ENCODE assay signal across 19 cellular contexts in the genomic region with DNA sequence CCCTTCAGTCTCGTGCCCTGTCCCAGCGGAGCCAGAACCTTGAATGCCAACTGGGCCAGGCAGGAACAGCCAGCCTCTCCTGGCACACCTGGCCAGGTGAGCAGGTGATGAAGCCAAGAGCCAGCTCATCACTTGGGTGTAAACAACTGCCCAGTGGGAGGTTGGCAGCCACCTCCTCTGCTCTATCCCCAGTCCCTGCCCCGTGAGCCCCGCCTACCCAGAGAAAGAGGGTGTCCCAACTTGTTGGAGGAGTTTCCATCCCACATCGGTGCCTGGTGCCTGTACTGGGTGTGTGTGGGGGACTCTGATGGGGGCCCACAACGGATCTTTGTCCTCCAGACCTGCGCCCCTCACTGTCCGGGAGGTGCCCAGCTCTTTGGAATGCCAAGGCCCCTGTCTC. TPM values are rescaled to one million over a fixed set of nuclear protein-coding genes. Genes with fewer than 3 reads are reported as not detected.
DNase-seq lines count a peak whose midpoint lies in the region; ATAC-seq, FAIRE-seq and TF ChIP-seq lines count a peak whose summit lies in the region.
"Had no signal": no experiment of that assay in that cellular context is flagged by ENCODE, and none has a peak within 500 bp of the region (broad histone marks: within the 10 kb centered on the region; RNA-seq: fewer than 3 reads in every experiment).

No MANE protein-coding gene starts in this region.

- TF ChIP-seq CTCF in body of pancreas (IDR thresholded peaks at IDR 0.05) (no peak), kidney (IDR thresholded peaks at IDR 0.05; ENCODE audit: borderline replicate concordance, extremely low read depth, insufficient read depth) (no peak)

- H3K9me3 ChIP-seq in body of pancreas (no peaks in the 10 kb centered on the region), kidney (ENCODE audit: control insufficient read depth in 1 of 2, low read length in 2 of 2) (no peaks in the 10 kb centered on the region)
- H3K9me3 ChIP-seq: right atrium auricular region, testis had no signal

- TF ChIP-seq POLR2A in body of pancreas (IDR thresholded peaks at IDR 0.05) = no peak

- FAIRE-seq in kidney (lab: Jason Lieb, UNC) = no peak

- H3K27ac ChIP-seq in body of pancreas (peak overlapping the region in 1 of 4 donors; percentile 1), kidney (ENCODE audit: low read depth in 2 of 2, low read length in 2 of 2) (no peak overlapping the region)
- H3K27ac ChIP-seq: dorsolateral prefrontal cortex, right atrium auricular region, testis had no signal

- H3K36me3 ChIP-seq in body of pancreas (replicated peaks in 1 of 2; ENCODE audit: insufficient read depth in 1 of 2, low read depth in 2 of 2) = no peaks in the 10 kb centered on the region
- H3K36me3 ChIP-seq in kidney (ENCODE audit: control insufficient read depth in 1 of 2, insufficient read depth in 2 of 2, low read length in 2 of 2) = no peaks in the 10 kb centered on the region
- H3K36me3 ChIP-seq: right atrium auricular region had no signal

- peaks cover 56% of the 10 kb centered on the region for H3K4me1 ChIP-seq in body of pancreas
- H3K4me1 ChIP-seq in kidney (ENCODE audit: control insufficient read depth in 1 of 2, insufficient read depth in 1 of 2, low read depth in 1 of 2, low read length in 2 of 2) = no peaks in the 10 kb centered on the region

- intact Hi-C loops in body of pancreas (cut with DNase I) = no loop called here
- intact Hi-C loops in kidney (cut with DNase I) = no loop called here

- WGBS in body of pancreas, 2 donors = 37 to 100% methylated on average over 2 to 7 of the region's 8 CpGs

- H3K4me3 ChIP-seq in body of pancreas (no peak overlapping the region), kidney (ENCODE audit: low read length in 2 of 2) (no peak overlapping the region)
- H3K4me3 ChIP-seq: dorsolateral prefrontal cortex, right atrium auricular region, testis had no signal

- ATAC-seq in body of pancreas = peak; percentile 61
- no peak for ATAC-seq in stimulated activated naive CD8-positive, alpha-beta T cell treated with anti-CD3 and anti-CD28 coated beads, Interleukin-15, Interleukin-2, amounts not matched to agents 100 U/mL and 50 U/mL, for 24 hours
- ATAC-seq: activated CD8-positive, alpha-beta memory T cell treated with anti-CD3 and anti-CD28 coated beads, Interleukin-2, amount 10 ng/mL, durations not matched to agents 7 days and 5 days had no signal

- DNase-seq in COLO668 (lab: John Stamatoyannopoulos, UW; ENCODE audit: unreplicated experiment) = peak; percentile 43
- peak; percentile 81 for DNase-seq in HPDE6-E6E7 (ENCODE audit: extremely low spot score)
- DNase-seq in body of pancreas = peak; percentile 62 to 95 (median 76)
- peak; percentile 39 for DNase-seq in kidney
- no peak for DNase-seq in EL
- no peak for DNase-seq in activated naive CD4-positive, alpha-beta T cell treated with anti-CD3 and anti-CD28 coated beads, Interleukin-2, amount 50 U/mL, for 16 hours
- DNase-seq in stimulated activated naive CD8-positive, alpha-beta T cell treated with anti-CD3 and anti-CD28 coated beads, Interleukin-15, Interleukin-2, amounts not matched to agents 100 U/mL and 50 U/mL, for 24 hours = no peak
- no peak for DNase-seq in NCI-H1436 treated with DMSO at 0.1 percent for 48 hours (lab: John Stamatoyannopoulos, UW)
- DNase-seq: activated CD4-positive, alpha-beta T cell treated with anti-CD3 and anti-CD28 coated beads for 48 hours; activated CD8-positive, alpha-beta memory T cell treated with anti-CD3 and anti-CD28 coated beads, Interleukin-2, amount 10 ng/mL, durations not matched to agents 7 days and 5 days; caudate nucleus; CD4-positive, alpha-beta T cell; dorsolateral prefrontal cortex; NCI-H1417 treated with DMSO at 0.1 percent for 48 hours; NCI-H446; nucleus accumbens; testis had no signal

- no peaks in the 10 kb centered on the region for H3K27me3 ChIP-seq in body of pancreas
- H3K27me3 ChIP-seq: dorsolateral prefrontal cortex, right atrium auricular region, testis had no signal

- no peak overlapping the region for H3K9ac ChIP-seq in kidney (ENCODE audit: low read length in 2 of 2)

RNA-seq across cellular contexts. Expression of a gene that starts 17.8 kb away (rescaled TPM):
- total RNA-seq in body of pancreas (1 to 10 TPM in 1 of 2 donors, not detected in 1; 4.2 TPM), kidney (5.0 TPM)
- 12.0 TPM for polyA plus RNA-seq in kidney (ENCODE audit: insufficient read depth, low read depth, low replicate concordance)
- total RNA-seq: CD4-positive, alpha-beta T cell had no signal

RNA-seq across cellular contexts. Expression of a gene that starts 47.7 kb away (rescaled TPM):
- total RNA-seq in body of pancreas = 1 to 10 TPM in 1 of 2 donors, not detected in 1; 1.3 TPM
- total RNA-seq in kidney = 60.6 TPM
- polyA plus RNA-seq in kidney (ENCODE audit: insufficient read depth, low read depth, low replicate concordance) = 519 TPM
- total RNA-seq: activated CD8-positive, alpha-beta memory T cell treated with anti-CD3 and anti-CD28 coated beads, Interleukin-2, amount 10 ng/mL, durations not matched to agents 7 days and 5 days; CD4-positive, alpha-beta T cell; LHCN-M2 had no signal

Comparison
In these comparisons a context has a peak if more than half of its experiments do, and no peak if none do; other contexts are left out.
1. DNase-seq: peak in COLO668 (single experiment), HPDE6-E6E7 (single experiment), body of pancreas (4 of 4) and kidney (single experiment); none in EL (single experiment), activated naive CD4-positive, alpha-beta T cell treated with anti-CD3 and anti-CD28 coated beads, Interleukin-2, amount 50 U/mL, for 16 hours (single experiment), stimulated activated naive CD8-positive, alpha-beta T cell treated with anti-CD3 and anti-CD28 coated beads, Interleukin-15, Interleukin-2, amounts not matched to agents 100 U/mL and 50 U/mL, for 24 hours (single experiment) and NCI-H1436 treated with DMSO at 0.1 percent for 48 hours (single experiment).
2. RNA of a gene that starts 47.7 kb away (total RNA-seq): 60.6 TPM in kidney (single experiment); 1.3 TPM in body of pancreas; every median in the first group is over 10 times any median in the second.